26 cellular contexts compared by ENCODE assay signal in genomic region chr10:8312079-8312478, GRCh38.
DNase-seq lines count a peak whose midpoint lies in the region; ATAC-seq and TF ChIP-seq lines count a peak whose summit lies in the region.
"Had no signal": no experiment of that assay in that cellular context is flagged by ENCODE, and none has a peak within 500 bp of the region (broad histone marks: within the 10 kb centered on the region; RNA-seq: fewer than 3 reads in every experiment).

No MANE protein-coding gene starts in this region.

- TF ChIP-seq CTCF in epithelial cell of esophagus (IDR thresholded peaks at IDR 0.05; ENCODE audit: insufficient read depth, low read depth, low read length, missing control alignments) (no peak), psoas muscle (IDR thresholded peaks at IDR 0.05) (no peak)

- ATAC-seq in GM19324 (IDR thresholded peaks at IDR 0.05; ENCODE audit: low FRiP score, unreplicated experiment) (no peak), psoas muscle (no peak)
- ATAC-seq: GM23338; stimulated activated memory B cell treated with anti-CD40 and anti-IgM and Interleukin-4, amounts not matched to agents 10 μg/mL and 1 μg/mL and 100 μg/mL, for 72 hours had no signal

- no peaks in the 10 kb centered on the region for H3K9me3 ChIP-seq in psoas muscle
- H3K9me3 ChIP-seq: colonic mucosa, heart left ventricle, ovary, right atrium auricular region had no signal

- H3K36me3 Mint-ChIP-seq in T-helper 2 cell treated with Interferon-gamma antibody and Interleukin-4, amounts not matched to agents 5 μg/mL and 100 μg/mL, for 36 hours (ENCODE audit: low read depth), result peaks cover 26% of the 10 kb centered on the region
- H3K36me3 Mint-ChIP-seq: stimulated activated memory B cell treated with anti-CD40 and anti-IgM and Interleukin-4, amounts not matched to agents 10 μg/mL and 1 μg/mL and 100 μg/mL, for 72 hours had no signal

- H3K27ac Mint-ChIP-seq in T-helper 2 cell treated with Interferon-gamma antibody and Interleukin-4, amounts not matched to agents 5 μg/mL and 100 μg/mL, for 36 hours, result no peak overlapping the region
- H3K27ac Mint-ChIP-seq: GM23338; stimulated activated memory B cell treated with anti-CD40 and anti-IgM and Interleukin-4, amounts not matched to agents 10 μg/mL and 1 μg/mL and 100 μg/mL, for 72 hours had no signal

- peaks cover 56% of the 10 kb centered on the region for H3K4me1 Mint-ChIP-seq in T-helper 2 cell treated with Interferon-gamma antibody and Interleukin-4, amounts not matched to agents 5 μg/mL and 100 μg/mL, for 36 hours (ENCODE audit: low read depth)
- H3K4me1 Mint-ChIP-seq: stimulated activated memory B cell treated with anti-CD40 and anti-IgM and Interleukin-4, amounts not matched to agents 10 μg/mL and 1 μg/mL and 100 μg/mL, for 72 hours had no signal

- H3K27me3 Mint-ChIP-seq in T-helper 2 cell treated with Interferon-gamma antibody and Interleukin-4, amounts not matched to agents 5 μg/mL and 100 μg/mL, for 36 hours (ENCODE audit: low read depth), result no peaks in the 10 kb centered on the region
- H3K27me3 Mint-ChIP-seq: stimulated activated memory B cell treated with anti-CD40 and anti-IgM and Interleukin-4, amounts not matched to agents 10 μg/mL and 1 μg/mL and 100 μg/mL, for 72 hours had no signal

- peaks cover 27% of the 10 kb centered on the region for H3K9me3 Mint-ChIP-seq in T-helper 2 cell treated with Interferon-gamma antibody and Interleukin-4, amounts not matched to agents 5 μg/mL and 100 μg/mL, for 36 hours
- H3K9me3 Mint-ChIP-seq: GM23338 had no signal

- WGBS in psoas muscle, 3 donors, result 60 to 67% (median 66%) methylated on average over 3 of the region's 3 CpGs

- no peaks in the 10 kb centered on the region for H3K36me3 ChIP-seq in psoas muscle (ENCODE audit: insufficient read depth in 1 of 2, low read depth in 1 of 2)
- H3K36me3 ChIP-seq: cardiac muscle cell, colonic mucosa, heart left ventricle, ovary, right atrium auricular region had no signal

- no peak overlapping the region for H3K4me3 ChIP-seq in epithelial cell of esophagus (ENCODE audit: low read length)
- H3K4me3 ChIP-seq in psoas muscle, result no peak overlapping the region
- H3K4me3 ChIP-seq: cardiac muscle cell, colonic mucosa, GM23338, heart left ventricle, ovary, right atrium auricular region had no signal

- intact Hi-C loops in psoas muscle (cut with DNase I), result no loop called here

- peak; percentile 54 for DNase-seq in T-helper 2 cell treated with Interferon-gamma antibody and Interleukin-4, amounts not matched to agents 5 μg/mL and 100 μg/mL, for 36 hours (ENCODE audit: low spot score)
- no peak for DNase-seq in T-helper 2 cell
- DNase-seq in stimulated activated CD4-positive, alpha-beta T cell treated with anti-CD3 and anti-CD28 coated beads, Interleukin-15, amount 100 ng/mL, for 24 hours, result peak; percentile 18
- DNase-seq in stimulated activated CD4-positive, alpha-beta T cell treated with anti-CD3 and anti-CD28 coated beads, Interleukin-2, amount 100 ng/mL, for 48 hours, result no peak
- peak; percentile 64 for DNase-seq in epithelial cell of esophagus (ENCODE audit: low read depth)
- no peak for DNase-seq in psoas muscle
- DNase-seq in glomerular visceral epithelial cell (ENCODE audit: extremely low spot score), result no peak
- DNase-seq: activated CD4-positive, alpha-beta T cell treated with anti-CD3 and anti-CD28 coated beads for 4 hours; activated naive CD4-positive, alpha-beta T cell treated with Interleukin-2 at 50 U/mL for 16 hours; colonic mucosa; effector CD8-positive, alpha-beta T cell; heart left ventricle; NCI-H1436; NCI-H2081 treated with DMSO at 0.1 percent for 48 hours; NCI-H345; ovary; stimulated activated CD4-positive, alpha-beta T cell treated with anti-CD3 and anti-CD28 coated beads, Interleukin-4, amount 100 ng/mL, for 24 hours had no signal

- H3K27me3 ChIP-seq in psoas muscle (ENCODE audit: insufficient read depth in 3 of 3, low read length in 2 of 3), result no peaks in the 10 kb centered on the region
- H3K27me3 ChIP-seq: colonic mucosa, heart left ventricle, ovary, right atrium auricular region had no signal

- H3K27ac ChIP-seq in psoas muscle, result no peak overlapping the region
- H3K27ac ChIP-seq: 22Rv1, C4-2B, cardiac muscle cell, colonic mucosa, heart left ventricle, KMS-11, ovary, right atrium auricular region, RWPE1 had no signal

- no peak overlapping the region for H3K4me3 Mint-ChIP-seq in T-helper 2 cell treated with Interferon-gamma antibody and Interleukin-4, amounts not matched to agents 5 μg/mL and 100 μg/mL, for 36 hours
- H3K4me3 Mint-ChIP-seq: GM23338; stimulated activated memory B cell treated with anti-CD40 and anti-IgM and Interleukin-4, amounts not matched to agents 10 μg/mL and 1 μg/mL and 100 μg/mL, for 72 hours had no signal

- no peaks in the 10 kb centered on the region for H3K4me1 ChIP-seq in psoas muscle
- H3K4me1 ChIP-seq: colonic mucosa, heart left ventricle, right atrium auricular region had no signal

Comparison
In these comparisons a context has a peak if more than half of its experiments do, and no peak if none do; other contexts are left out.
1. DNase-seq: peak in T-helper 2 cell treated with Interferon-gamma antibody and Interleukin-4, amounts not matched to agents 5 μg/mL and 100 μg/mL, for 36 hours (single experiment), stimulated activated CD4-positive, alpha-beta T cell treated with anti-CD3 and anti-CD28 coated beads, Interleukin-15, amount 100 ng/mL, for 24 hours (single experiment) and epithelial cell of esophagus (single experiment); none in T-helper 2 cell (0 of 5), stimulated activated CD4-positive, alpha-beta T cell treated with anti-CD3 and anti-CD28 coated beads, Interleukin-2, amount 100 ng/mL, for 48 hours (0 of 2), psoas muscle (0 of 2) and glomerular visceral epithelial cell (single experiment).